Comparison of ENCODE assay signal across 8 cellular contexts in the genomic region with DNA sequence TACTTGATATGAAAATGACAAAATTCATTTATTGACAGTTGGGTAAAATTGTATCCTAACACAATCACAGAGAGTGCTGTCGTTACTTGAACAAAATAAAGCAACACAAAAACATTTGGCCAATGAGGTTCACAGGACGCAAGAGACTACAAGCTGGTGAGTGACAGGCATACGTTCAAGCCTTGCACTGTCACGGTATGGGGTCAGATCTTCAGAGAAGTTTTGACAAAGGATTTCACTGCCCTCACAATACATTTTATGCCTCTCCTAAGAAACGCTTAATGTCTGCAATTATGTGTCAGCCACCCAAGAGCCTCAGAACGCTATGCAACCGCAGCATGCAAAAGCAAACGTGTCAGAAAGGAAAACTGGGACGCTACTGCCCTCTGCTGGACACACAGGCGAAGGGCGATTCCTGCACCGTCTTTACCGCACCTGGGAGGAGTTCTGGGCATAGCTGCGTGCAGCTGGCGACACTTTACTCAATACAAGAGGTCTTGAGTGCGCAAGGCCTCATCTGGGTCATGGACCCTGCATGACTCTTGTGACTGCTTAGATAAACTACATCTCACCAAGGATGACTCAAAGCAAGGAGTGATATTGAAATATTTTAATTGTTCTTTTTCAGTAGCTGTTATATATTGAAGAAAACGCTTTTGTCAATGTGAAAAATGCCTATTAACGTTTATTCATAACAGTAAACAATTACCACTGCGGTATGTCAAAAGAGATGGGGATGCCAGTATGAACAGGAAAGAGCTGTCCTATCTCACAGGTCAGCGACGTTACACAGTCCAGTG.
DNase-seq lines count a peak whose midpoint lies in the region; ATAC-seq and TF ChIP-seq lines count a peak whose summit lies in the region.

No MANE protein-coding gene starts in this region.

- H3K4me3 Mint-ChIP-seq in neural crest cell: no peak overlapping the region

- H3K27ac ChIP-seq in thoracic aorta: no peak overlapping the region

- no peak overlapping the region for H3K27ac Mint-ChIP-seq in neural crest cell (ENCODE audit: unreplicated experiment)

- H3K27me3 ChIP-seq in NT2/D1 (ENCODE audit: insufficient read depth, insufficient read length) (peaks cover 2% of the 10 kb centered on the region), thoracic aorta (replicated peaks; ENCODE audit: insufficient read depth) (no peaks in the 10 kb centered on the region)

- H3K9me3 ChIP-seq in NT2/D1 (ENCODE audit: insufficient read depth, low read length) (no peaks in the 10 kb centered on the region), thoracic aorta (no peaks in the 10 kb centered on the region)

- H3K4me3 ChIP-seq in NT2/D1 (ENCODE audit: insufficient read length, low read depth) (no peak overlapping the region), thoracic aorta (peak overlapping the region; percentile 26)

- no peaks in the 10 kb centered on the region for H3K36me3 ChIP-seq in NT2/D1 (ENCODE audit: insufficient read depth, insufficient read length, low read length)
- H3K36me3 ChIP-seq in thoracic aorta: no peaks in the 10 kb centered on the region

- no peak overlapping the region for H3K9ac ChIP-seq in NT2/D1 (ENCODE audit: insufficient read length, low read depth)

- H3K36me3 Mint-ChIP-seq in neural crest cell (ENCODE audit: low read depth): peaks cover 4% of the 10 kb centered on the region

- peak; percentile 80 for TF ChIP-seq CTCF in neural crest cell (conservative IDR thresholded peaks at IDR 0.05)
- peak; percentile 76 for TF ChIP-seq CTCF in thoracic aorta (IDR thresholded peaks at IDR 0.05)

- ATAC-seq in GM21360 (IDR thresholded peaks at IDR 0.05; ENCODE audit: unreplicated experiment) (peak; percentile 94), HG03571 (IDR thresholded peaks at IDR 0.05; ENCODE audit: unreplicated experiment) (peak; percentile 85), thoracic aorta (ENCODE audit: insufficient number of reproducible peaks, low FRiP score, low read depth) (no peak)

- peaks cover 10% of the 10 kb centered on the region for H3K4me1 Mint-ChIP-seq in neural crest cell

- DNase-seq in DMS53 (lab: John Stamatoyannopoulos, UW) (peak; percentile 84), NT2/D1 (ENCODE audit: low read depth, low spot score) (peak; percentile 65), activated T-cell treated with anti-CD3 and anti-CD28 coated beads for 4 hours (peak; percentile 35), fibroblast of gingiva (ENCODE audit: low read depth) (peak; percentile 4), neural crest cell (ENCODE audit: low read depth, low spot score) (peak; percentile 72), thoracic aorta (ENCODE audit: low spot score) (peak; percentile 2)

- H3K27me3 Mint-ChIP-seq in neural crest cell (ENCODE audit: low read depth): no peaks in the 10 kb centered on the region

- H3K4me1 ChIP-seq in NT2/D1 (ENCODE audit: insufficient read depth, insufficient read length) (no peaks in the 10 kb centered on the region), thoracic aorta (ENCODE audit: control insufficient read depth in 1 of 2, low read depth in 2 of 2) (peaks cover 0 to 8% of the 10 kb centered on the region in 2 donors)

- H3K9me3 Mint-ChIP-seq in neural crest cell: peaks cover 11% of the 10 kb centered on the region

Comparison
In these comparisons a context has a peak if more than half of its experiments do, and no peak if none do; other contexts are left out.
1. DNase-seq: peak in every context shown above with its lines; median percentile 84 in DMS53; 72 in neural crest cell; 65 in NT2/D1; 35 in activated T-cell treated with anti-CD3 and anti-CD28 coated beads for 4 hours; 4 in fibroblast of gingiva; 2 in thoracic aorta.